Comparison of ENCODE assay signal across 1 cellular context in genomic region chr18:32767400-32767799, GRCh38.
A peak's percentile ranks its signal among the peaks of the same experiment; 100 is the strongest.
TF ChIP-seq lines count a peak whose summit lies in the region.

No MANE protein-coding gene starts in this region.

TF ChIP-seq in HepG2, 621 proteins besides CTCF, POLR2A, EP300 and RAD21 (continued from another document):
- peak; percentile 65; the same call in 1 of the 2 replicates for TF ChIP-seq KMT2A (CRISPR knock-in tag; IDR thresholded peaks at IDR 0.05)
- no peak for TF ChIP-seq THAP11 (CRISPR knock-in tag; IDR thresholded peaks at IDR 0.05)
- peak; percentile 37 for TF ChIP-seq TEAD3 (CRISPR knock-in tag; optimal IDR thresholded peaks at IDR 0.05; ENCODE audit: borderline replicate concordance)
- 0 out of 2 replicates have a peak, but pooled peaks have one; percentile 14 for TF ChIP-seq MED1 (CRISPR knock-in tag; IDR thresholded peaks at IDR 0.05)
- 0 out of 2 replicates have a peak, but pooled peaks have one; percentile 28 for TF ChIP-seq SALL1 (CRISPR knock-in tag; IDR thresholded peaks at IDR 0.05)
- peak; percentile 38; the same call in 1 of the 2 replicates for TF ChIP-seq SAP130 (CRISPR knock-in tag; IDR thresholded peaks at IDR 0.05; ENCODE audit: low read depth)
